In genomic region chr17:31489295-31490018, GRCh38 we compare ENCODE assay signal across 8 cellular contexts.
DNase-seq lines count a peak whose midpoint lies in the region; ATAC-seq and TF ChIP-seq lines count a peak whose summit lies in the region.

No MANE protein-coding gene starts in this region.

- H3K36me3 Mint-ChIP-seq in CD14-positive monocyte (peaks cover 9 to 12% of the 10 kb centered on the region in 2 donors), brain (no peaks in the 10 kb centered on the region)

- H3K4me1 ChIP-seq in mucosa of descending colon (ENCODE audit: low read depth) = peaks cover 47% of the 10 kb centered on the region

- H3K4me1 Mint-ChIP-seq in CD14-positive monocyte (peaks cover 66% of the 10 kb centered on the region), brain (peaks cover 32% of the 10 kb centered on the region)

- intact Hi-C loops in CD14-positive monocyte (cut with micrococcal nuclease) (loop anchor here in 1 of 2 donors (5.0 to 10.0 kb wide), 3 partner anchors 95 to 537 kb away; partner anchors contain the start of gene EVI2B), mucosa of descending colon (cut with DNase I, micrococcal nuclease) (no loop called here)

- no peaks in the 10 kb centered on the region for H3K9me3 Mint-ChIP-seq in CD14-positive monocyte
- H3K9me3 Mint-ChIP-seq in brain = no peaks in the 10 kb centered on the region

- no peak for TF ChIP-seq POLR2A in NB4 (IDR thresholded peaks at IDR 0.05; ENCODE audit: extremely low read depth, insufficient read length)

- TF ChIP-seq CTCF in CD14-positive monocyte (IDR thresholded peaks at IDR 0.05) (no peak), NB4 (IDR thresholded peaks at IDR 0.05; ENCODE audit: low read depth, low read length) (no peak), brain (conservative IDR thresholded peaks at IDR 0.05) (no peak), mucosa of descending colon (IDR thresholded peaks at IDR 0.05) (no peak)

- H3K27me3 Mint-ChIP-seq in CD14-positive monocyte (ENCODE audit: low read depth in 3 of 3) = peaks cover 13 to 28% (median 21%) of the 10 kb centered on the region in 3 donors
- H3K27me3 Mint-ChIP-seq in brain = peaks cover 56% of the 10 kb centered on the region

- H3K27ac Mint-ChIP-seq in CD14-positive monocyte = peak overlapping the region in 5 of 7 donors; percentile 6 to 86 (median 82)
- peak overlapping the region in 3 of 5 experiments; percentile 15 to 68 (median 18) for H3K27ac Mint-ChIP-seq in brain

- no peaks in the 10 kb centered on the region for H3K9me3 ChIP-seq in mucosa of descending colon

- no peak overlapping the region for H3K4me3 ChIP-seq in NB4 (ENCODE audit: low read depth, low read length)
- no peak overlapping the region for H3K4me3 ChIP-seq in mucosa of descending colon

- DNase-seq in CD14-positive monocyte (ENCODE audit: low spot score) (no peak), NB4 (ENCODE audit: low read depth) (peak; percentile 21), mucosa of descending colon (peak; percentile 88 to 91 (median 90)), kidney glomerular epithelial cell (lab: John Stamatoyannopoulos, UW) (no peak)
- no peak for DNase-seq in stimulated activated CD4-positive, alpha-beta T cell treated with anti-CD3 and anti-CD28 coated beads, Interleukin-1b, Interleukin-23, amount 100 ng/mL, for 48 hours

- H3K4me3 Mint-ChIP-seq in CD14-positive monocyte = peak overlapping the region; percentile 91 to 99
- H3K4me3 Mint-ChIP-seq in brain = peak overlapping the region; percentile 84 to 93 (median 86)

- no peaks in the 10 kb centered on the region for H3K36me3 ChIP-seq in mucosa of descending colon (ENCODE audit: low read depth)

- ATAC-seq in mucosa of descending colon = peak; percentile 60
- no peak for ATAC-seq in HG02973 (IDR thresholded peaks at IDR 0.05; ENCODE audit: unreplicated experiment)
- ATAC-seq in HG02588 (IDR thresholded peaks at IDR 0.05; ENCODE audit: unreplicated experiment) = no peak

Comparison
In these comparisons a context has a peak if more than half of its experiments do, and no peak if none do; other contexts are left out.
1. DNase-seq: peak in NB4 (single experiment) and mucosa of descending colon (3 of 3); none in CD14-positive monocyte (single experiment), stimulated activated CD4-positive, alpha-beta T cell treated with anti-CD3 and anti-CD28 coated beads, Interleukin-1b, Interleukin-23, amount 100 ng/mL, for 48 hours (single experiment) and kidney glomerular epithelial cell (single experiment).